ENCODE assay signal across 8 cellular contexts in genomic region chr10:97445357-97445721, GRCh38. TPM values are rescaled to one million over a fixed set of nuclear protein-coding genes. Genes with fewer than 3 reads are reported as not detected.
DNase-seq lines count a peak whose midpoint lies in the region; ATAC-seq and TF ChIP-seq lines count a peak whose summit lies in the region.

No MANE protein-coding gene starts in this region.

- peak overlapping the region; percentile 5 for H3K23ac ChIP-seq in neuronal stem cell (ENCODE audit: low read depth, low read length, poor library complexity)

- H3K79me2 ChIP-seq in OCI-LY1 (ENCODE audit: insufficient read depth, low read length): peaks cover 17% of the 10 kb centered on the region

- BruUV-seq in Caco-2 (replicated peaks; lab: Mats Ljungman, UMichigan): no TSS peak

- no peak overlapping the region for H2BK120ac ChIP-seq in neuronal stem cell (ENCODE audit: low read depth, low read length)

- no peak overlapping the region for H4K8ac ChIP-seq in neuronal stem cell (ENCODE audit: low read depth, low read length)

- no peaks in the 10 kb centered on the region for H3K9me3 Mint-ChIP-seq in Caco-2 (ENCODE audit: unreplicated experiment)

- H3K9me3 ChIP-seq in Caco-2 (no peaks in the 10 kb centered on the region), OCI-LY1 (ENCODE audit: low read length) (no peaks in the 10 kb centered on the region), neuronal stem cell (replicated peaks in 1 of 2; ENCODE audit: control insufficient read depth in 2 of 2, insufficient read depth in 1 of 2, low read depth in 1 of 2, low read length in 2 of 2) (no peaks in the 10 kb centered on the region)

- no peak for TF ChIP-seq CTCF in Caco-2 (IDR thresholded peaks at IDR 0.05; ENCODE audit: insufficient read depth in 1 of 2, low read depth in 1 of 2, low read length in 1 of 2, severe bottlenecking in 1 of 2, unreplicated experiment in 1 of 2)
- no peak for TF ChIP-seq CTCF in OCI-LY1 (IDR thresholded peaks at IDR 0.05; ENCODE audit: low read length)
- no peak for TF ChIP-seq CTCF in epithelial cell of esophagus (IDR thresholded peaks at IDR 0.05; ENCODE audit: insufficient read depth, low read depth, low read length, missing control alignments)

- intact Hi-C loops in Caco-2 (cut with micrococcal nuclease; ENCODE audit: unreplicated experiment): no loop called here

- POLR2A ChIA-PET in Caco-2 (lab: Charles Lee): no interaction called here

- WGBS in neuronal stem cell (ENCODE audit: extremely low coverage in 2 of 2, insufficient read length in 2 of 2, insufficient replicate concordance in 1 of 2), 2 donors: no CpG with 5 or more reads among the region's 13 CpGs

- no peaks in the 10 kb centered on the region for H3K27me3 Mint-ChIP-seq in Caco-2 (ENCODE audit: insufficient read depth, unreplicated experiment)

- H3K4me2 ChIP-seq in OCI-LY1 (ENCODE audit: low read length) (peak overlapping the region; percentile 94), neuronal stem cell (ENCODE audit: insufficient read depth, low read length, poor library complexity, severe bottlenecking) (peak overlapping the region; percentile 75)

- H3K18ac ChIP-seq in neuronal stem cell (ENCODE audit: low read length): peak overlapping the region; percentile 79

- H3F3A ChIP-seq in OCI-LY1 (ENCODE audit: insufficient read depth, low read length): no peaks in the 10 kb centered on the region

- H3K9me2 ChIP-seq in OCI-LY1 (ENCODE audit: low read depth, low read length): no peaks in the 10 kb centered on the region

- peaks cover 45% of the 10 kb centered on the region for H3K36me3 Mint-ChIP-seq in Caco-2 (ENCODE audit: insufficient read depth, unreplicated experiment)

- peak overlapping the region; percentile 94 for H3K4me3 Mint-ChIP-seq in Caco-2 (ENCODE audit: unreplicated experiment)

- no peaks in the 10 kb centered on the region for H4K20me1 ChIP-seq in OCI-LY1 (ENCODE audit: insufficient read depth, low read length)

- H3K27me3 ChIP-seq in Caco-2 (replicated peaks; ENCODE audit: control insufficient read depth, insufficient read depth, low read length) (no peaks in the 10 kb centered on the region), OCI-LY1 (ENCODE audit: insufficient read depth, low read length) (no peaks in the 10 kb centered on the region), neuronal stem cell (ENCODE audit: control insufficient read depth in 3 of 3, insufficient read depth in 3 of 3, low read depth in 1 of 3, low read length in 3 of 3) (no peaks in the 10 kb centered on the region)

- H3K4me1 ChIP-seq in Caco-2 (peaks cover 6% of the 10 kb centered on the region), OCI-LY1 (ENCODE audit: insufficient read depth, low read length, severe bottlenecking) (peaks cover 27% of the 10 kb centered on the region), neuronal stem cell (ENCODE audit: control insufficient read depth in 2 of 2, insufficient read depth in 1 of 2, low read depth in 1 of 2, low read length in 2 of 2) (peaks cover 6 to 9% of the 10 kb centered on the region in 2 donors)

- no peak overlapping the region for H2BK15ac ChIP-seq in neuronal stem cell (ENCODE audit: low read length)

- no peak overlapping the region for H4K91ac ChIP-seq in neuronal stem cell (ENCODE audit: low read depth, low read length, poor library complexity)

- H2AK5ac ChIP-seq in neuronal stem cell (ENCODE audit: low read depth, low read length): no peak overlapping the region

- no peak overlapping the region for H2BK5ac ChIP-seq in neuronal stem cell (ENCODE audit: low read length)

- CTCF ChIA-PET in Caco-2 (lab: Charles Lee): no interaction called here

- DNase-seq in Caco-2 (no peak), epithelial cell of esophagus (ENCODE audit: low read depth) (no peak), neuronal stem cell (ENCODE audit: low spot score) (no peak), NOMO-1 (lab: John Stamatoyannopoulos, UW; ENCODE audit: unreplicated experiment in 2 of 2) (no peak), retina (no peak)

- H3K4me1 Mint-ChIP-seq in Caco-2 (ENCODE audit: low read depth, unreplicated experiment): no peaks in the 10 kb centered on the region

- H3K36me3 ChIP-seq in Caco-2 (ENCODE audit: control insufficient read depth, insufficient read depth, low read length) (no peaks in the 10 kb centered on the region), OCI-LY1 (ENCODE audit: insufficient read depth, low read length) (peaks cover 6% of the 10 kb centered on the region; the same call in 1 of the 2 replicates), neuronal stem cell (replicated peaks in 1 of 2; ENCODE audit: control insufficient read depth in 2 of 2, insufficient read depth in 2 of 2, low read length in 2 of 2) (peaks cover 5 to 38% of the 10 kb centered on the region in 2 donors)

- H3K4me3 ChIP-seq in Caco-2 (ENCODE audit: low read depth, low read length) (peak overlapping the region; percentile 94), OCI-LY1 (ENCODE audit: low read depth, low read length, poor library complexity, severe bottlenecking) (peak overlapping the region; percentile 92), epithelial cell of esophagus (ENCODE audit: low read length) (peak overlapping the region; percentile 93), neuronal stem cell (ENCODE audit: low read length in 2 of 2) (peak overlapping the region; percentile 80 to 95)

- H2AFZ ChIP-seq in OCI-LY1 (ENCODE audit: low read length) (no peak overlapping the region), neuronal stem cell (ENCODE audit: low read length) (peak overlapping the region; percentile 95)

- no peak overlapping the region for H3K14ac ChIP-seq in neuronal stem cell (ENCODE audit: low read length)

- peaks cover 7% of the 10 kb centered on the region for H3K79me1 ChIP-seq in neuronal stem cell (ENCODE audit: low read depth, low read length)

- no peak overlapping the region for H2BK12ac ChIP-seq in neuronal stem cell (ENCODE audit: low read length)

- H3K9ac ChIP-seq in OCI-LY1 (ENCODE audit: low read length) (peak overlapping the region; percentile 84), neuronal stem cell (ENCODE audit: low read depth, low read length, poor library complexity) (peak overlapping the region; percentile 93)

- no peak overlapping the region for H3K4ac ChIP-seq in neuronal stem cell (ENCODE audit: low read length)

- ATAC-seq in HG03521 (IDR thresholded peaks at IDR 0.05; ENCODE audit: unreplicated experiment) (no peak), GM18858 (IDR thresholded peaks at IDR 0.05; ENCODE audit: unreplicated experiment) (no peak)

- H3K27ac ChIP-seq in OCI-LY1 (ENCODE audit: low read depth, low read length, poor library complexity, severe bottlenecking): no peak overlapping the region
- no peak overlapping the region for H3K27ac ChIP-seq in neuronal stem cell (replicated peaks; ENCODE audit: low read length)

- peak overlapping the region; percentile 85 for H3K27ac Mint-ChIP-seq in Caco-2 (ENCODE audit: unreplicated experiment)

RNA-seq across cellular contexts. Expression of gene EXOSC1, which starts 0.5 kb away (rescaled TPM):
- 77.5 and 84.7 TPM in 2 replicates for total RNA-seq in Caco-2 (2022)
- polyA plus RNA-seq in neuronal stem cell (2013, experiment 1 of 2): 57.3 TPM
- 58.3 TPM for polyA plus RNA-seq in neuronal stem cell (2013, experiment 2 of 2)

RNA-seq across cellular contexts. Expression of gene ZDHHC16, which starts 0.6 kb away (rescaled TPM):
- 43.5 and 48.3 TPM in 2 replicates for total RNA-seq in Caco-2 (2022)
- polyA plus RNA-seq in neuronal stem cell (2013, experiment 1 of 2): 23.5 TPM
- polyA plus RNA-seq in neuronal stem cell (2013, experiment 2 of 2): 23.2 TPM

RNA-seq across cellular contexts. Expression of gene PGAM1, which starts 19.3 kb away (rescaled TPM):
- total RNA-seq in Caco-2 (2022): 412 and 462 TPM in 2 replicates
- 252 TPM for polyA plus RNA-seq in neuronal stem cell (2013, experiment 1 of 2)
- polyA plus RNA-seq in neuronal stem cell (2013, experiment 2 of 2): 248 TPM

RNA-seq across cellular contexts. Expression of gene RRP12, which starts 44.2 kb away (rescaled TPM):
- total RNA-seq in Caco-2 (2022): 69.3 and 70.5 TPM in 2 replicates
- polyA plus RNA-seq in neuronal stem cell (2013, experiment 1 of 2): 10.3 TPM
- 9.5 TPM for polyA plus RNA-seq in neuronal stem cell (2013, experiment 2 of 2)

RNA-seq across cellular contexts. Expression of gene MMS19, which starts 52.9 kb away (rescaled TPM):
- total RNA-seq in Caco-2 (2022): 105 and 112 TPM in 2 replicates
- 105 TPM for polyA plus RNA-seq in neuronal stem cell (2013, experiment 1 of 2)
- polyA plus RNA-seq in neuronal stem cell (2013, experiment 2 of 2): 107 TPM
